ENCODE assay signal across 1 cellular context in the genomic region with DNA sequence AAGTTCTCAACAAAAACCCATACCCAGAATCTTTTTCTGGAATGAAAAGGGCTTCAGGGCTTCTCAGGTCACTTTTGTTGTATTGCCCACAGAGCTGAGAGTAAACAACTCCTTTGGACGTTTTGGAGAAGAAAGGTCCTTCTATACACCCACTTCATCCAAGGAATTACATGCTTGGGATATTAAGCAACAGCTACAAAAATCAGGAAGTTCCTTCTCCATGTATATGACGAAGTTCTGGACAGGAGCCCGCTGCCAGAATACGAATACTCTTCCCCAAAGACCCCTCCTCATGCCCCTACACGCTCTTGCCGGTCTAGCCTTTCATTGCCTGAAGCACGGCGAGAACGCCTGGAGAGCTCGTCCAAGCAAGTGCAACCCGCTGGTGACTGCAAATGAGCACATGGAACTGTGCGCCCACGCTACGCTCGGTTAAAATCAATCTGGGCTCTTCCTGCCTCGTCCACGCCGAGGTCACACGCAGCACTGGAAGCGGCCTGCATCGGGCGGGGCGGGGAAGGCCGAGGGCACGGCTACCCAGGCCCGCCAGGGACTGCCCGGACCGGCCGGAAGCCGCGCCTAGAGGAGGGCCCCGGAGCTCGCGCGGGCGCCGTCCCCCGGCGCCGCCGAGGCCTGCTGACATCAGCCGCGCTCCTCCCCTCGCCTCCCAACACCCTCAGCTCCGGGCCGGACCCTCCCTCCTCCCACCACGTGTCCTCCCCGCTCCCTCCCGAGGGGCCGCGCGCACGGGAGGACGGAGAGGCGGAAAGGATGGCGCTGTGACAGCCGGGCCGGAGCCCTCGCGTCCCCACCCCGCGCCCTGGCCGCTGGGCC.
TF ChIP-seq lines count a peak whose summit lies in the region.

A gene with protein sequence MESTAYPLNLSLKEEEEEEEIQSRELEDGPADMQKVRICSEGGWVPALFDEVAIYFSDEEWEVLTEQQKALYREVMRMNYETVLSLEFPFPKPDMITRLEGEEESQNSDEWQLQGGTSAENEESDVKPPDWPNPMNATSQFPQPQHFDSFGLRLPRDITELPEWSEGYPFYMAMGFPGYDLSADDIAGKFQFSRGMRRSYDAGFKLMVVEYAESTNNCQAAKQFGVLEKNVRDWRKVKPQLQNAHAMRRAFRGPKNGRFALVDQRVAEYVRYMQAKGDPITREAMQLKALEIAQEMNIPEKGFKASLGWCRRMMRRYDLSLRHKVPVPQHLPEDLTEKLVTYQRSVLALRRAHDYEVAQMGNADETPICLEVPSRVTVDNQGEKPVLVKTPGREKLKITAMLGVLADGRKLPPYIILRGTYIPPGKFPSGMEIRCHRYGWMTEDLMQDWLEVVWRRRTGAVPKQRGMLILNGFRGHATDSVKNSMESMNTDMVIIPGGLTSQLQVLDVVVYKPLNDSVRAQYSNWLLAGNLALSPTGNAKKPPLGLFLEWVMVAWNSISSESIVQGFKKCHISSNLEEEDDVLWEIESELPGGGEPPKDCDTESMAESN (plus strand): TSS at position 710 of the 834 bp plus-strand sequence. CDS start 1,482 bp downstream, outside the sequence.

TF ChIP-seq in WTC11, 78 proteins besides CTCF, POLR2A, EP300 and RAD21 (continued from another document and continues in another):
- no peak for TF ChIP-seq AFF4 (CRISPR knock-in tag; IDR thresholded peaks at IDR 0.05; ENCODE audit: borderline replicate concordance)
- no peak for TF ChIP-seq JUN (CRISPR knock-in tag; IDR thresholded peaks at IDR 0.05)
- TF ChIP-seq CREM (CRISPR knock-in tag; IDR thresholded peaks at IDR 0.05), result peak; percentile 73; the same call in 1 of the 2 replicates
- TF ChIP-seq PRDM15 (CRISPR knock-in tag; IDR thresholded peaks at IDR 0.05), result 0 out of 2 replicates have a peak, but pooled peaks have one; percentile 22
- TF ChIP-seq KAT7 (CRISPR knock-in tag; IDR thresholded peaks at IDR 0.05; ENCODE audit: borderline replicate concordance), result peak; percentile 97
- TF ChIP-seq, protein P1, sequence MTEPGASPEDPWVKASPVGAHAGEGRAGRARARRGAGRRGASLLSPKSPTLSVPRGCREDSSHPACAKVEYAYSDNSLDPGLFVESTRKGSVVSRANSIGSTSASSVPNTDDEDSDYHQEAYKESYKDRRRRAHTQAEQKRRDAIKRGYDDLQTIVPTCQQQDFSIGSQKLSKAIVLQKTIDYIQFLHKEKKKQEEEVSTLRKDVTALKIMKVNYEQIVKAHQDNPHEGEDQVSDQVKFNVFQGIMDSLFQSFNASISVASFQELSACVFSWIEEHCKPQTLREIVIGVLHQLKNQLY (CRISPR knock-in tag; IDR thresholded peaks at IDR 0.05), result no peak
- 0 out of 2 replicates have a peak, but pooled peaks have one; percentile 36 for TF ChIP-seq NR3C1 (CRISPR knock-in tag; conservative IDR thresholded peaks at IDR 0.05; ENCODE audit: low read depth)
- TF ChIP-seq, protein P2, sequence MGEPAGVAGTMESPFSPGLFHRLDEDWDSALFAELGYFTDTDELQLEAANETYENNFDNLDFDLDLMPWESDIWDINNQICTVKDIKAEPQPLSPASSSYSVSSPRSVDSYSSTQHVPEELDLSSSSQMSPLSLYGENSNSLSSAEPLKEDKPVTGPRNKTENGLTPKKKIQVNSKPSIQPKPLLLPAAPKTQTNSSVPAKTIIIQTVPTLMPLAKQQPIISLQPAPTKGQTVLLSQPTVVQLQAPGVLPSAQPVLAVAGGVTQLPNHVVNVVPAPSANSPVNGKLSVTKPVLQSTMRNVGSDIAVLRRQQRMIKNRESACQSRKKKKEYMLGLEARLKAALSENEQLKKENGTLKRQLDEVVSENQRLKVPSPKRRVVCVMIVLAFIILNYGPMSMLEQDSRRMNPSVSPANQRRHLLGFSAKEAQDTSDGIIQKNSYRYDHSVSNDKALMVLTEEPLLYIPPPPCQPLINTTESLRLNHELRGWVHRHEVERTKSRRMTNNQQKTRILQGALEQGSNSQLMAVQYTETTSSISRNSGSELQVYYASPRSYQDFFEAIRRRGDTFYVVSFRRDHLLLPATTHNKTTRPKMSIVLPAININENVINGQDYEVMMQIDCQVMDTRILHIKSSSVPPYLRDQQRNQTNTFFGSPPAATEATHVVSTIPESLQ (CRISPR knock-in tag; IDR thresholded peaks at IDR 0.05), result no peak
- TF ChIP-seq, protein P3, sequence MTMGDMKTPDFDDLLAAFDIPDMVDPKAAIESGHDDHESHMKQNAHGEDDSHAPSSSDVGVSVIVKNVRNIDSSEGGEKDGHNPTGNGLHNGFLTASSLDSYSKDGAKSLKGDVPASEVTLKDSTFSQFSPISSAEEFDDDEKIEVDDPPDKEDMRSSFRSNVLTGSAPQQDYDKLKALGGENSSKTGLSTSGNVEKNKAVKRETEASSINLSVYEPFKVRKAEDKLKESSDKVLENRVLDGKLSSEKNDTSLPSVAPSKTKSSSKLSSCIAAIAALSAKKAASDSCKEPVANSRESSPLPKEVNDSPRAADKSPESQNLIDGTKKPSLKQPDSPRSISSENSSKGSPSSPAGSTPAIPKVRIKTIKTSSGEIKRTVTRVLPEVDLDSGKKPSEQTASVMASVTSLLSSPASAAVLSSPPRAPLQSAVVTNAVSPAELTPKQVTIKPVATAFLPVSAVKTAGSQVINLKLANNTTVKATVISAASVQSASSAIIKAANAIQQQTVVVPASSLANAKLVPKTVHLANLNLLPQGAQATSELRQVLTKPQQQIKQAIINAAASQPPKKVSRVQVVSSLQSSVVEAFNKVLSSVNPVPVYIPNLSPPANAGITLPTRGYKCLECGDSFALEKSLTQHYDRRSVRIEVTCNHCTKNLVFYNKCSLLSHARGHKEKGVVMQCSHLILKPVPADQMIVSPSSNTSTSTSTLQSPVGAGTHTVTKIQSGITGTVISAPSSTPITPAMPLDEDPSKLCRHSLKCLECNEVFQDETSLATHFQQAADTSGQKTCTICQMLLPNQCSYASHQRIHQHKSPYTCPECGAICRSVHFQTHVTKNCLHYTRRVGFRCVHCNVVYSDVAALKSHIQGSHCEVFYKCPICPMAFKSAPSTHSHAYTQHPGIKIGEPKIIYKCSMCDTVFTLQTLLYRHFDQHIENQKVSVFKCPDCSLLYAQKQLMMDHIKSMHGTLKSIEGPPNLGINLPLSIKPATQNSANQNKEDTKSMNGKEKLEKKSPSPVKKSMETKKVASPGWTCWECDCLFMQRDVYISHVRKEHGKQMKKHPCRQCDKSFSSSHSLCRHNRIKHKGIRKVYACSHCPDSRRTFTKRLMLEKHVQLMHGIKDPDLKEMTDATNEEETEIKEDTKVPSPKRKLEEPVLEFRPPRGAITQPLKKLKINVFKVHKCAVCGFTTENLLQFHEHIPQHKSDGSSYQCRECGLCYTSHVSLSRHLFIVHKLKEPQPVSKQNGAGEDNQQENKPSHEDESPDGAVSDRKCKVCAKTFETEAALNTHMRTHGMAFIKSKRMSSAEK (CRISPR knock-in tag; IDR thresholded peaks at IDR 0.05; ENCODE audit: borderline replicate concordance), result no peak
- peak; percentile 91 for TF ChIP-seq TP53 (CRISPR knock-in tag; IDR thresholded peaks at IDR 0.05)
- TF ChIP-seq FOXK1 (CRISPR knock-in tag; IDR thresholded peaks at IDR 0.05), result no peak; the same call in none of the 2 replicates
- no peak for TF ChIP-seq ZNF396 (CRISPR knock-in tag; IDR thresholded peaks at IDR 0.05; ENCODE audit: borderline replicate concordance)
- 0 out of 2 replicates have a peak, but pooled peaks have one; percentile 33 for TF ChIP-seq ZNF317 (CRISPR knock-in tag; IDR thresholded peaks at IDR 0.05; ENCODE audit: borderline replicate concordance, low read depth)
- no peak for TF ChIP-seq ZMAT4 (CRISPR knock-in tag; IDR thresholded peaks at IDR 0.05)
- TF ChIP-seq ZNF281 (CRISPR knock-in tag; IDR thresholded peaks at IDR 0.05), result no peak
- TF ChIP-seq FOXP4 (CRISPR knock-in tag; IDR thresholded peaks at IDR 0.05), result peak; percentile 50; the same call in 1 of the 2 replicates
- TF ChIP-seq ZNF671 (CRISPR knock-in tag; IDR thresholded peaks at IDR 0.05), result no peak
- no peak for TF ChIP-seq RORB (CRISPR knock-in tag; IDR thresholded peaks at IDR 0.05)
- peak; percentile 89 for TF ChIP-seq FOXP1 (CRISPR knock-in tag; IDR thresholded peaks at IDR 0.05; ENCODE audit: borderline replicate concordance)
- peak; percentile 24; the same call in 1 of the 2 replicates for TF ChIP-seq TCF7 (CRISPR knock-in tag; IDR thresholded peaks at IDR 0.05; ENCODE audit: low read depth)
- peak; percentile 27; the same call in 1 of the 2 replicates for TF ChIP-seq CREB1 (CRISPR knock-in tag; IDR thresholded peaks at IDR 0.05)
- peak; percentile 88 for TF ChIP-seq ETV6 (CRISPR knock-in tag; IDR thresholded peaks at IDR 0.05)
- TF ChIP-seq, protein P4, sequence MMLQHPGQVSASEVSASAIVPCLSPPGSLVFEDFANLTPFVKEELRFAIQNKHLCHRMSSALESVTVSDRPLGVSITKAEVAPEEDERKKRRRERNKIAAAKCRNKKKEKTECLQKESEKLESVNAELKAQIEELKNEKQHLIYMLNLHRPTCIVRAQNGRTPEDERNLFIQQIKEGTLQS (CRISPR knock-in tag; conservative IDR thresholded peaks at IDR 0.05), result no peak
